In genomic region chr9:15485836-15486678, GRCh38 we compare ENCODE assay signal across 8 cellular contexts. TPM values are rescaled to one million over a fixed set of nuclear protein-coding genes. Genes with fewer than 3 reads are reported as not detected.
DNase-seq lines count a peak whose midpoint lies in the region; ATAC-seq and TF ChIP-seq lines count a peak whose summit lies in the region.

No MANE protein-coding gene starts in this region.

- H3K27ac ChIP-seq in right atrium auricular region (no peak overlapping the region), right cardiac atrium (ENCODE audit: low read length) (no peak overlapping the region), upper lobe of right lung (no peak overlapping the region)

- no peaks in the 10 kb centered on the region for H3K27me3 Mint-ChIP-seq in T-cell

- peaks cover 35 to 46% (median 46%) of the 10 kb centered on the region in 3 donors for H3K4me1 Mint-ChIP-seq in T-cell

- no peaks in the 10 kb centered on the region for H3K9me3 ChIP-seq in right atrium auricular region
- no peaks in the 10 kb centered on the region for H3K9me3 ChIP-seq in right cardiac atrium (ENCODE audit: control insufficient read depth, low read length)
- no peaks in the 10 kb centered on the region for H3K9me3 ChIP-seq in upper lobe of right lung

- intact Hi-C loops in right cardiac atrium (cut with DNase I) (no loop called here), upper lobe of right lung (cut with DNase I) (no loop called here)

- POLR2A ChIA-PET in T-cell (lab: Charles Lee) = no interaction called here

- H3K27me3 ChIP-seq in right atrium auricular region (no peaks in the 10 kb centered on the region), right cardiac atrium (ENCODE audit: control insufficient read depth, insufficient read depth) (no peaks in the 10 kb centered on the region), upper lobe of right lung (no peaks in the 10 kb centered on the region)

- H3K4me3 ChIP-seq in right atrium auricular region (no peak overlapping the region), right cardiac atrium (ENCODE audit: low read length) (no peak overlapping the region), fibroblast of villous mesenchyme (ENCODE audit: low read depth, low read length) (no peak overlapping the region), upper lobe of right lung (no peak overlapping the region)

- H3K4me1 ChIP-seq in right atrium auricular region (no peaks in the 10 kb centered on the region), right cardiac atrium (ENCODE audit: control insufficient read depth, insufficient read depth, low read length) (peaks cover 4% of the 10 kb centered on the region), upper lobe of right lung (no peaks in the 10 kb centered on the region)

- TF ChIP-seq CTCF in right atrium auricular region (IDR thresholded peaks at IDR 0.05) (peak; percentile 20 to 56), fibroblast of villous mesenchyme (IDR thresholded peaks at IDR 0.05; ENCODE audit: insufficient read depth, low read depth, low read length) (peak; percentile 57), upper lobe of right lung (IDR thresholded peaks at IDR 0.05) (peak; percentile 39)

- 66% methylated on average over 2 of the region's 2 CpGs for WGBS in right cardiac atrium

- H3K36me3 Mint-ChIP-seq in T-cell = peaks cover 45% of the 10 kb centered on the region

- no peak for DNase-seq in right atrium auricular region (ENCODE audit: low spot score)
- no peak for DNase-seq in right cardiac atrium
- DNase-seq in T-cell = no peak
- DNase-seq in fibroblast of villous mesenchyme (ENCODE audit: low read depth) = peak; percentile 26
- DNase-seq in upper lobe of right lung = no peak
- no peak for DNase-seq in NCI-H774 (lab: John Stamatoyannopoulos, UW)

- CTCF ChIA-PET in T-cell (lab: Charles Lee) = interaction anchor here (0.6 to 0.7 kb wide), 2 partner anchors 48 to 71 kb away, joined by 3 to 4 read pairs; no protein-coding TSS in a partner anchor

- ATAC-seq in right cardiac atrium (no peak), T-cell (replicated peaks in 1 of 4) (peak in 2 of 4 experiments; percentile 41 to 62), upper lobe of right lung (no peak), HG02588 (IDR thresholded peaks at IDR 0.05; ENCODE audit: unreplicated experiment) (no peak), HG02973 (IDR thresholded peaks at IDR 0.05; ENCODE audit: unreplicated experiment) (no peak)

- H3K4me3 Mint-ChIP-seq in T-cell = no peak overlapping the region

- H3K36me3 ChIP-seq in right atrium auricular region (peaks cover 10% of the 10 kb centered on the region), upper lobe of right lung (peaks cover 25% of the 10 kb centered on the region)

- no peaks in the 10 kb centered on the region for H3K9me3 Mint-ChIP-seq in T-cell

- peak overlapping the region; percentile 18 to 52 for H3K27ac Mint-ChIP-seq in T-cell

RNA-seq across cellular contexts. Expression of gene PSIP1, which starts 24.7 kb away (rescaled TPM):
- total RNA-seq in right atrium auricular region (10 to 100 TPM; 21.4 to 21.7 TPM), right cardiac atrium (10 to 100 TPM; 21.7 to 39.5 (median 36.4) TPM), T-cell (100 to 1,000 TPM; 125 to 140 (median 132) TPM), fibroblast of villous mesenchyme (30.3 and 38.4 TPM in 2 replicates), upper lobe of right lung (32.8 TPM)
- 28.6 TPM for polyA plus RNA-seq in right cardiac atrium
